In the genomic region with DNA sequence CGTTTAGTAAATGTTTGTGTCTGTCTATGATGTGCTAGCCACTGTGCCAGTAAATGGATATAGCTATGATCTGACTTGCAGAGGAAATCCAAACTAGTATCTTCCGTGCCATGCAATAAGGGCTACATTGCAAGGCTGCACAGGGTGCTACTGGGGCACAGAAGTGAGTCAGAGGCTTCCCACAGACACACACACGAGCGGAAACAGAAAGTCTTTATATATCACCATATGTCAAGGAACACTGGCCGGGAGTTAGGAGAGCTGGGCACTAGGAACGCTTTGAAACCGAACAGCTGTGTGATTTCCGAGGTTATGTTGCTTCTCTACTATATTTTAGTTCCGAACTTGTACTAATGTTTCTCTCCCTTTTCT, we compare ENCODE assay signal across 8 cellular contexts. TPM values are rescaled to one million over a fixed set of nuclear protein-coding genes. Genes with fewer than 3 reads are reported as not detected.
DNase-seq lines count a peak whose midpoint lies in the region; FAIRE-seq and TF ChIP-seq lines count a peak whose summit lies in the region.
"Not testable (repeated sequence)": the region's sequence is repeated elsewhere in the genome, so short reads cannot be mapped to it uniquely, and the experiment has no call there.

No MANE protein-coding gene starts in this region.

- FAIRE-seq in endothelial cell of umbilical vein (lab: Jason Lieb, UNC) = peak; percentile 81

- CTCF ChIA-PET in Caco-2 (lab: Charles Lee) (interaction anchor here (0.6 kb wide), 1 partner anchor 43 kb away, joined by 3 read pairs; no protein-coding TSS in a partner anchor), endothelial cell of umbilical vein (lab: Charles Lee) (interaction anchor here (1.4 to 1.5 kb wide), 2 partner anchors 10 to 13 kb away, joined by 4 read pairs; no protein-coding TSS in a partner anchor)

- not testable (repeated sequence) for H3K4me1 ChIP-seq in Caco-2; endothelial cell of umbilical vein (ENCODE audit: control insufficient read depth, extremely low read depth, insufficient read depth, low read length)
- H3K4me1 ChIP-seq in stomach = peaks cover 14 to 57% (median 40%) of the 10 kb centered on the region in 4 donors

- TF ChIP-seq CTCF in Caco-2 (IDR thresholded peaks at IDR 0.05; ENCODE audit: insufficient read depth in 1 of 2, low read depth in 1 of 2, low read length in 1 of 2, severe bottlenecking in 1 of 2, unreplicated experiment in 1 of 2); LNCaP clone FGC (IDR thresholded peaks at IDR 0.05; ENCODE audit: control insufficient read depth, extremely low read depth, insufficient read depth); endothelial cell of umbilical vein (IDR thresholded peaks at IDR 0.05; ENCODE audit: extremely low read depth in 1 of 2, insufficient read depth in 1 of 2, low read depth in 1 of 2, low read length in 2 of 2); stomach (IDR thresholded peaks at IDR 0.05): not testable (repeated sequence)

- peak overlapping the region; percentile 98 for H3K4me3 ChIP-seq in Caco-2 (ENCODE audit: low read depth, low read length)
- peak overlapping the region; percentile 94 for H3K4me3 ChIP-seq in LNCaP clone FGC (ENCODE audit: low read depth, low read length)
- H3K4me3 ChIP-seq in endothelial cell of umbilical vein (replicated peaks in 1 of 3; ENCODE audit: insufficient read depth in 1 of 3, low read depth in 1 of 3, low read length in 3 of 3) = peak overlapping the region; percentile 43 to 96 (median 92)
- H3K4me3 ChIP-seq in stomach = peak overlapping the region; percentile 66 to 81 (median 80)

- not testable (repeated sequence) for H3K9me3 Mint-ChIP-seq in Caco-2 (ENCODE audit: unreplicated experiment); T-helper 2 cell treated with Interferon-gamma antibody and Interleukin-4, amounts not matched to agents 5 μg/mL and 100 μg/mL, for 36 hours

- dilution Hi-C loops in endothelial cell of umbilical vein (cut with MboI; ENCODE audit: extremely low pct_ligation_motif_present, low sequenced_read_pairs) = not testable (repeated sequence)

- TF ChIP-seq POLR2A in endothelial cell of umbilical vein (IDR thresholded peaks at IDR 0.05; ENCODE audit: low read depth, low read length); stomach (IDR thresholded peaks at IDR 0.05): not testable (repeated sequence)

- H3K4me3 Mint-ChIP-seq in Caco-2 (ENCODE audit: unreplicated experiment) = peak overlapping the region; percentile 88
- peak overlapping the region; percentile 94 for H3K4me3 Mint-ChIP-seq in T-helper 2 cell treated with Interferon-gamma antibody and Interleukin-4, amounts not matched to agents 5 μg/mL and 100 μg/mL, for 36 hours

- DNase-seq in Caco-2; LNCaP clone FGC (ENCODE audit: low read depth); endothelial cell of umbilical vein (ENCODE audit: low read depth, low spot score); stomach: not testable (repeated sequence)
- peak; percentile 54 for DNase-seq in T-helper 2 cell treated with Interferon-gamma antibody and Interleukin-4, amounts not matched to agents 5 μg/mL and 100 μg/mL, for 36 hours (ENCODE audit: low spot score)
- peak; percentile 42 for DNase-seq in activated naive CD4-positive, alpha-beta T cell treated with anti-CD3 and anti-CD28 coated beads, Interleukin-2, amount 50 U/mL, for 16 hours
- peak; percentile 7 for DNase-seq in pulmonary artery endothelial cell (ENCODE audit: low read depth, low spot score)

- peaks cover 34% of the 10 kb centered on the region for H3K36me3 Mint-ChIP-seq in Caco-2 (ENCODE audit: insufficient read depth, unreplicated experiment)
- H3K36me3 Mint-ChIP-seq in T-helper 2 cell treated with Interferon-gamma antibody and Interleukin-4, amounts not matched to agents 5 μg/mL and 100 μg/mL, for 36 hours (ENCODE audit: low read depth) = peaks cover 18% of the 10 kb centered on the region

- peak overlapping the region; percentile 69 for H2AFZ ChIP-seq in endothelial cell of umbilical vein (ENCODE audit: low read depth, low read length)

- WGBS in stomach, 5 donors = 0 to 2% (median 0%) methylated on average over 9 of the region's 9 CpGs

- not testable (repeated sequence) for H3K27me3 ChIP-seq in Caco-2 (replicated peaks; ENCODE audit: control insufficient read depth, insufficient read depth, low read length); endothelial cell of umbilical vein (ENCODE audit: control insufficient read depth in 2 of 2, insufficient read depth in 2 of 2, low read length in 2 of 2); layer of hippocampus (ENCODE audit: control insufficient read depth, insufficient read depth, low read length); stomach

- H3K36me3 ChIP-seq in Caco-2 (ENCODE audit: control insufficient read depth, insufficient read depth, low read length) = not testable (repeated sequence)
- H3K36me3 ChIP-seq in endothelial cell of umbilical vein (ENCODE audit: control insufficient read depth in 2 of 2, extremely low read depth in 1 of 2, insufficient read depth in 2 of 2, low read length in 2 of 2) (peaks cover 4 to 19% of the 10 kb centered on the region in 2 experiments), stomach (peaks cover 22 to 68% (median 65%) of the 10 kb centered on the region in 4 donors)

- BruUV-seq in Caco-2 (replicated peaks; lab: Mats Ljungman, UMichigan) (TSS peak; percentile 80), endothelial cell of umbilical vein (replicated peaks; lab: Mats Ljungman, UMichigan) (TSS peak; percentile 83)

- intact Hi-C loops in Caco-2 (cut with micrococcal nuclease; ENCODE audit: unreplicated experiment) (loop anchor here (1.0 kb wide), 1 partner anchor 15 kb away; the partner anchor contains the start of gene SEC24C), endothelial cell of umbilical vein (cut with micrococcal nuclease) (loop anchor here (1.0 kb wide), 1 partner anchor 15 kb away; the partner anchor contains the start of gene SEC24C)
- intact Hi-C loops in stomach (cut with DNase I; ENCODE audit: low total_unique reads) = not testable (repeated sequence)

- peak overlapping the region; percentile 83 for H3K9ac ChIP-seq in endothelial cell of umbilical vein (replicated peaks; ENCODE audit: extremely low read depth, insufficient read depth, low read length)

- not testable (repeated sequence) for TF ChIP-seq EP300 in stomach (IDR thresholded peaks at IDR 0.05)

- H3K9me3 ChIP-seq in Caco-2; endothelial cell of umbilical vein (replicated peaks; ENCODE audit: control insufficient read depth, insufficient read depth, low read length); stomach: not testable (repeated sequence)

- H4K20me1 ChIP-seq in endothelial cell of umbilical vein (replicated peaks; ENCODE audit: control insufficient read depth, extremely low read depth, insufficient read depth, low read length) = not testable (repeated sequence)

- not testable (repeated sequence) for H3K9me1 ChIP-seq in endothelial cell of umbilical vein (replicated peaks; ENCODE audit: control insufficient read depth, extremely low read depth, insufficient read depth, low read length)

- peak overlapping the region; percentile 80 for H3K27ac ChIP-seq in endothelial cell of umbilical vein (ENCODE audit: insufficient read depth, low read depth, low read length)
- peak overlapping the region; percentile 83 for H3K27ac ChIP-seq in layer of hippocampus (ENCODE audit: low read depth, low read length)
- H3K27ac ChIP-seq in stomach = peak overlapping the region; percentile 91 to 97 (median 93)

- peak overlapping the region; percentile 91 for H3K4me2 ChIP-seq in endothelial cell of umbilical vein (ENCODE audit: insufficient read depth, low read length)

- H3K79me2 ChIP-seq in endothelial cell of umbilical vein (ENCODE audit: control insufficient read depth, insufficient read depth, low read length) = peaks cover 32% of the 10 kb centered on the region

- not testable (repeated sequence) for H3K27me3 Mint-ChIP-seq in Caco-2 (ENCODE audit: insufficient read depth, unreplicated experiment); T-helper 2 cell treated with Interferon-gamma antibody and Interleukin-4, amounts not matched to agents 5 μg/mL and 100 μg/mL, for 36 hours (ENCODE audit: low read depth)

- not testable (repeated sequence) for H3K4me1 Mint-ChIP-seq in Caco-2 (ENCODE audit: low read depth, unreplicated experiment); T-helper 2 cell treated with Interferon-gamma antibody and Interleukin-4, amounts not matched to agents 5 μg/mL and 100 μg/mL, for 36 hours (ENCODE audit: low read depth)

- POLR2A ChIA-PET in Caco-2 (lab: Charles Lee) (interaction anchor here (1.0 to 2.2 kb wide), 3 partner anchors 14 to 138 kb away, joined by 3 to 11 read pairs (median 3); partner anchors contain the start of genes CHCHD1, SEC24C and USP54), endothelial cell of umbilical vein (lab: Charles Lee) (interaction anchor here (0.9 to 1.0 kb wide), 2 partner anchors 24 to 150 kb away, joined by 3 read pairs; no protein-coding TSS in a partner anchor)

- H3K27ac Mint-ChIP-seq in Caco-2 (ENCODE audit: unreplicated experiment) = peak overlapping the region; percentile 94
- H3K27ac Mint-ChIP-seq in T-helper 2 cell treated with Interferon-gamma antibody and Interleukin-4, amounts not matched to agents 5 μg/mL and 100 μg/mL, for 36 hours = peak overlapping the region; percentile 96

RNA-seq across cellular contexts. Expression of gene SEC24C, which starts 14.4 kb away (rescaled TPM):
- total RNA-seq in Caco-2 (2022) (91.0 and 91.2 TPM in 2 replicates), endothelial cell of umbilical vein (91.2 and 95.5 TPM in 2 replicates), pulmonary artery endothelial cell (72.5 and 73.7 TPM in 2 replicates), stomach (10 to 100 TPM; 40.6 to 58.8 (median 50.7) TPM)
- polyA plus RNA-seq in endothelial cell of umbilical vein (108 and 117 TPM in 2 replicates), stomach (10 to 100 TPM; 23.5 to 25.2 (median 25.1) TPM)
- 72.3 and 72.5 TPM in 2 replicates for polyA plus RNA-seq in endothelial cell of umbilical vein (2011; cell fraction: cytosol; rRNA removed)
- polyA plus RNA-seq in endothelial cell of umbilical vein (2011; cell fraction: nucleus; rRNA removed) = 225 and 244 TPM in 2 replicates
- 81.4 and 83.5 TPM in 2 replicates for polyA plus RNA-seq in endothelial cell of umbilical vein (2012)
- 209 and 248 TPM in 2 replicates for polyA minus RNA-seq in endothelial cell of umbilical vein
- 63.2 TPM for polyA minus RNA-seq in endothelial cell of umbilical vein (2011; cell fraction: cytosol; rRNA and poly(A)+ RNA removed)
- 71.8 and 76.6 TPM in 2 replicates for polyA minus RNA-seq in endothelial cell of umbilical vein (2011; cell fraction: nucleus; rRNA and poly(A)+ RNA removed)

RNA-seq across cellular contexts. Expression of gene AGAP5, which starts 31.9 kb away (rescaled TPM):
- total RNA-seq in Caco-2 (2022) (14.3 and 16.7 TPM in 2 replicates), endothelial cell of umbilical vein (6.9 and 7.7 TPM in 2 replicates), pulmonary artery endothelial cell (1.1 and 1.8 TPM in 2 replicates), stomach (10 to 100 TPM in 1 of 5 donors, 1 to 10 TPM in 4; 4.1 to 20.1 (median 8.7) TPM)
- polyA plus RNA-seq in endothelial cell of umbilical vein (4.4 and 4.9 TPM in 2 replicates), stomach (1 to 10 TPM; 1.8 to 4.7 (median 2.0) TPM)
- polyA plus RNA-seq in endothelial cell of umbilical vein (2011; cell fraction: cytosol; rRNA removed) = 1.5 and 2.4 TPM in 2 replicates
- 26.4 and 29.3 TPM in 2 replicates for polyA plus RNA-seq in endothelial cell of umbilical vein (2011; cell fraction: nucleus; rRNA removed)
- polyA plus RNA-seq in endothelial cell of umbilical vein (2012) = 2.2 and 3.1 TPM in 2 replicates
- polyA minus RNA-seq in endothelial cell of umbilical vein = 5.1 and 5.9 TPM in 2 replicates
- polyA minus RNA-seq in endothelial cell of umbilical vein (2011; cell fraction: cytosol; rRNA and poly(A)+ RNA removed) = 2.5 TPM
- 7.1 and 10.6 TPM in 2 replicates for polyA minus RNA-seq in endothelial cell of umbilical vein (2011; cell fraction: nucleus; rRNA and poly(A)+ RNA removed)

RNA-seq across cellular contexts. Expression of gene CHCHD1, which starts 52.1 kb away (rescaled TPM):
- total RNA-seq in Caco-2 (2022) = 42.0 and 44.1 TPM in 2 replicates
- total RNA-seq in endothelial cell of umbilical vein = 31.7 and 34.9 TPM in 2 replicates
- 32.1 and 39.2 TPM in 2 replicates for polyA plus RNA-seq in endothelial cell of umbilical vein
- 35.4 and 39.9 TPM in 2 replicates for polyA plus RNA-seq in endothelial cell of umbilical vein (2011; cell fraction: cytosol; rRNA removed)
- polyA plus RNA-seq in endothelial cell of umbilical vein (2011; cell fraction: nucleus; rRNA removed) = 14.3 and 20.2 TPM in 2 replicates
- 69.6 and 78.9 TPM in 2 replicates for polyA plus RNA-seq in endothelial cell of umbilical vein (2012)
- polyA minus RNA-seq in endothelial cell of umbilical vein = 7.8 and 9.8 TPM in 2 replicates
- 17.1 TPM for polyA minus RNA-seq in endothelial cell of umbilical vein (2011; cell fraction: cytosol; rRNA and poly(A)+ RNA removed)
- polyA minus RNA-seq in endothelial cell of umbilical vein (2011; cell fraction: nucleus; rRNA and poly(A)+ RNA removed) = 3.6 and 4.7 TPM in 2 replicates
- 30.9 and 31.3 TPM in 2 replicates for total RNA-seq in pulmonary artery endothelial cell
- 10 to 100 TPM in 3 of 5 donors, 1 to 10 TPM in 2; 1.3 to 51.0 (median 11.2) TPM for total RNA-seq in stomach
- polyA plus RNA-seq in stomach = 10 to 100 TPM; 60.2 to 81.6 (median 69.9) TPM

RNA-seq across cellular contexts. Expression of gene ZSWIM8, which starts 55.6 kb away (rescaled TPM):
- total RNA-seq in Caco-2 (2022) (93.2 and 103 TPM in 2 replicates), endothelial cell of umbilical vein (111 and 112 TPM in 2 replicates), pulmonary artery endothelial cell (31.5 and 39.8 TPM in 2 replicates), stomach (100 to 1,000 TPM in 3 of 5 donors, 10 to 100 TPM in 2; 43.4 to 325 (median 101) TPM)
- polyA plus RNA-seq in endothelial cell of umbilical vein (230 and 372 TPM in 2 replicates), stomach (100 to 1,000 TPM in 1 of 3 donors, 10 to 100 TPM in 2; 53.4 to 121 (median 57.7) TPM)
- 68.1 and 91.4 TPM in 2 replicates for polyA plus RNA-seq in endothelial cell of umbilical vein (2011; cell fraction: cytosol; rRNA removed)
- polyA plus RNA-seq in endothelial cell of umbilical vein (2011; cell fraction: nucleus; rRNA removed) = 408 and 539 TPM in 2 replicates
- 79.2 and 116 TPM in 2 replicates for polyA plus RNA-seq in endothelial cell of umbilical vein (2012)
- polyA minus RNA-seq in endothelial cell of umbilical vein = 162 and 169 TPM in 2 replicates
- 25.9 TPM for polyA minus RNA-seq in endothelial cell of umbilical vein (2011; cell fraction: cytosol; rRNA and poly(A)+ RNA removed)
- polyA minus RNA-seq in endothelial cell of umbilical vein (2011; cell fraction: nucleus; rRNA and poly(A)+ RNA removed) = 99.0 and 127 TPM in 2 replicates
